21 cellular contexts compared by ENCODE assay signal in genomic region chr16:35749253-35750141, GRCh38.
DNase-seq lines count a peak whose midpoint lies in the region; FAIRE-seq and TF ChIP-seq lines count a peak whose summit lies in the region.
"Had no signal": no experiment of that assay in that cellular context is flagged by ENCODE, and none has a peak within 500 bp of the region (broad histone marks: within the 10 kb centered on the region; RNA-seq: fewer than 3 reads in every experiment).

No MANE protein-coding gene starts in this region.

- no peaks in the 10 kb centered on the region for H3K36me3 ChIP-seq in H7 (replicated peaks; ENCODE audit: control insufficient read depth, insufficient read depth, low read length)
- no peaks in the 10 kb centered on the region for H3K36me3 ChIP-seq in kidney (ENCODE audit: control insufficient read depth in 1 of 2, insufficient read depth in 2 of 2, low read length in 2 of 2)

- TF ChIP-seq CTCF in kidney (IDR thresholded peaks at IDR 0.05; ENCODE audit: borderline replicate concordance, extremely low read depth, insufficient read depth), result no peak

- H3K9ac ChIP-seq in kidney (ENCODE audit: low read length in 2 of 2), result no peak overlapping the region

- no peak for FAIRE-seq in kidney (lab: Jason Lieb, UNC)
- FAIRE-seq: HTR-8/SVneo had no signal

- DNase-seq in DMS 273 (lab: John Stamatoyannopoulos, UW; ENCODE audit: unreplicated experiment), result peak; percentile 51
- DNase-seq in DMS 273 treated with DMSO at 0.1 percent for 48 hours (lab: John Stamatoyannopoulos, UW), result no peak
- DNase-seq in H7, result peak; percentile 16
- DNase-seq in kidney, result peak; percentile 64
- peak; percentile 8 for DNase-seq in mucosa of gallbladder (ENCODE audit: low spot score)
- DNase-seq in pons (ENCODE audit: low spot score), result no peak
- DNase-seq in putamen (ENCODE audit: low spot score), result no peak
- DNase-seq in NK-92 (lab: John Stamatoyannopoulos, UW; ENCODE audit: unreplicated experiment), result no peak
- DNase-seq: DMS153, H9, KBM-7, NCI-H1105 treated with DMSO at 0.1 percent for 48 hours, NCI-H1694, NCI-H2029 treated with DMSO at 0.1 percent for 48 hours, NCI-H2227 treated with DMSO at 0.1 percent for 48 hours, NCI-H526 treated with DMSO at 0.1 percent for 48 hours, SHP77 treated with DMSO at 0.1 percent for 48 hours had no signal

- intact Hi-C loops in kidney (cut with DNase I), result no loop called here

- no peaks in the 10 kb centered on the region for H3K27me3 ChIP-seq in H7 (ENCODE audit: control insufficient read depth, insufficient read depth, low read length)

- H3K4me3 ChIP-seq in H7 (ENCODE audit: insufficient read depth, low read depth, low read length), result no peak overlapping the region
- no peak overlapping the region for H3K4me3 ChIP-seq in kidney (ENCODE audit: low read length in 2 of 2)

- H3K4me1 ChIP-seq in kidney (ENCODE audit: control insufficient read depth in 1 of 2, insufficient read depth in 1 of 2, low read depth in 1 of 2, low read length in 2 of 2), result no peaks in the 10 kb centered on the region

- no peaks in the 10 kb centered on the region for H3K9me3 ChIP-seq in kidney (ENCODE audit: control insufficient read depth in 1 of 2, low read length in 2 of 2)

- H3K27ac ChIP-seq in kidney (ENCODE audit: low read depth in 2 of 2, low read length in 2 of 2), result no peak overlapping the region
- H3K27ac ChIP-seq: 22Rv1, C4-2B, RWPE1 had no signal

Comparison
In these comparisons a context has a peak if more than half of its experiments do, and no peak if none do; other contexts are left out.
1. DNase-seq: peak in DMS 273 (single experiment), H7 (single experiment), kidney (single experiment) and mucosa of gallbladder (single experiment); none in DMS 273 treated with DMSO at 0.1 percent for 48 hours (single experiment), pons (single experiment), putamen (single experiment) and NK-92 (single experiment).